Comparison of ENCODE assay signal across 1 cellular context in the genomic region with DNA sequence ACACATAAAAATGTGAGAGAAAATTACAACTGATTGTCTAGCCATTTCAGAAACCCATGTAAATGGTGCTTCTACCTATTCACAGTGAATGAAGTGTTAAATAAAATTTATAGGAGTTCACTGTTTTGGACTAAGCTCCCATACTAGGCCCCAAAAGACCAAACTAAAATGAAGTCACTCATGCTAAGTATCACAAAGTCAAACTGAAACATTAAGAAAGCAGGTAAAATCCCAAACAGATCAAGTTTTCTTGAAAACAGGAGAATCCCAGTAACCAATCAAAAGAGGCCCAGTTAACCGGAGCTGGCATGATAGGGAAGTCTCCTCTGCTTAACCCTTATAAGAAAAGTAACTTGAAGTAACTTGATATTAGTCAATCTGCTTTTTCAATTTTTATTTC.
TF ChIP-seq lines count a peak whose summit lies in the region.

No MANE protein-coding gene starts in this region.

TF ChIP-seq in A549, 52 proteins besides CTCF, POLR2A, EP300 and RAD21 (continued from another document):
- TF ChIP-seq BHLHE40 (IDR thresholded peaks at IDR 0.05; ENCODE audit: low read depth, low read length): no peak
- no peak for TF ChIP-seq JUNB (IDR thresholded peaks at IDR 0.05)
- peak; percentile 63; the same call in 1 of the 2 replicates for TF ChIP-seq ATOH8 (CRISPR knock-in tag; IDR thresholded peaks at IDR 0.05; ENCODE audit: low read depth)
- TF ChIP-seq NR3C1 (IDR thresholded peaks at IDR 0.05): no peak
- TF ChIP-seq RARB (CRISPR knock-in tag; IDR thresholded peaks at IDR 0.05): no peak
- TF ChIP-seq POLR2AphosphoS2 (conservative IDR thresholded peaks at IDR 0.05; ENCODE audit: low read length): no peak
- no peak for TF ChIP-seq SREBF2 (IDR thresholded peaks at IDR 0.05)
- TF ChIP-seq EHMT2 (IDR thresholded peaks at IDR 0.05; ENCODE audit: low read depth): no peak
- no peak for TF ChIP-seq GATA3 (IDR thresholded peaks at IDR 0.05; ENCODE audit: borderline replicate concordance)
- TF ChIP-seq, protein P1, sequence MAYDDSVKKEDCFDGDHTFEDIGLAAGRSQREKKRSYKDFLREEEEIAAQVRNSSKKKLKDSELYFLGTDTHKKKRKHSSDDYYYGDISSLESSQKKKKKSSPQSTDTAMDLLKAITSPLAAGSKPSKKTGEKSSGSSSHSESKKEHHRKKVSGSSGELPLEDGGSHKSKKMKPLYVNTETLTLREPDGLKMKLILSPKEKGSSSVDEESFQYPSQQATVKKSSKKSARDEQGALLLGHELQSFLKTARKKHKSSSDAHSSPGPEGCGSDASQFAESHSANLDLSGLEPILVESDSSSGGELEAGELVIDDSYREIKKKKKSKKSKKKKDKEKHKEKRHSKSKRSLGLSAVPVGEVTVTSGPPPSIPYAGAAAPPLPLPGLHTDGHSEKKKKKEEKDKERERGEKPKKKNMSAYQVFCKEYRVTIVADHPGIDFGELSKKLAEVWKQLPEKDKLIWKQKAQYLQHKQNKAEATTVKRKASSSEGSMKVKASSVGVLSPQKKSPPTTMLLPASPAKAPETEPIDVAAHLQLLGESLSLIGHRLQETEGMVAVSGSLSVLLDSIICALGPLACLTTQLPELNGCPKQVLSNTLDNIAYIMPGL (CRISPR knock-in tag; IDR thresholded peaks at IDR 0.05; ENCODE audit: borderline replicate concordance): no peak
- TF ChIP-seq ESRRA (IDR thresholded peaks at IDR 0.05; ENCODE audit: borderline replicate concordance, low read length): no peak
- no peak for TF ChIP-seq NFE2L2 (conservative IDR thresholded peaks at IDR 0.05; ENCODE audit: low read length)
- TF ChIP-seq RCOR1 (IDR thresholded peaks at IDR 0.05; ENCODE audit: low read depth, low read length): no peak
- TF ChIP-seq, protein P2, sequence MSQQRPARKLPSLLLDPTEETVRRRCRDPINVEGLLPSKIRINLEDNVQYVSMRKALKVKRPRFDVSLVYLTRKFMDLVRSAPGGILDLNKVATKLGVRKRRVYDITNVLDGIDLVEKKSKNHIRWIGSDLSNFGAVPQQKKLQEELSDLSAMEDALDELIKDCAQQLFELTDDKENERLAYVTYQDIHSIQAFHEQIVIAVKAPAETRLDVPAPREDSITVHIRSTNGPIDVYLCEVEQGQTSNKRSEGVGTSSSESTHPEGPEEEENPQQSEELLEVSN (IDR thresholded peaks at IDR 0.05; ENCODE audit: borderline replicate concordance, low read depth): no peak
- TF ChIP-seq HOXA7 (CRISPR knock-in tag; IDR thresholded peaks at IDR 0.05): no peak
- TF ChIP-seq HDAC2 (IDR thresholded peaks at IDR 0.05): no peak
- TF ChIP-seq FOSB (CRISPR knock-in tag; IDR thresholded peaks at IDR 0.05): no peak
- peak; percentile 74; the same call in 1 of the 2 replicates for TF ChIP-seq HOXB13 (CRISPR knock-in tag; IDR thresholded peaks at IDR 0.05; ENCODE audit: low read depth)
- TF ChIP-seq ZFP36 (IDR thresholded peaks at IDR 0.05; ENCODE audit: borderline replicate concordance, partially characterized antibody): no peak
- TF ChIP-seq PHF8 (IDR thresholded peaks at IDR 0.05; ENCODE audit: borderline replicate concordance, low read depth): no peak
- no peak for TF ChIP-seq PBX3 (IDR thresholded peaks at IDR 0.05)
- no peak for TF ChIP-seq MYC (IDR thresholded peaks at IDR 0.05; ENCODE audit: borderline replicate concordance, low read length)
- TF ChIP-seq, protein P3, sequence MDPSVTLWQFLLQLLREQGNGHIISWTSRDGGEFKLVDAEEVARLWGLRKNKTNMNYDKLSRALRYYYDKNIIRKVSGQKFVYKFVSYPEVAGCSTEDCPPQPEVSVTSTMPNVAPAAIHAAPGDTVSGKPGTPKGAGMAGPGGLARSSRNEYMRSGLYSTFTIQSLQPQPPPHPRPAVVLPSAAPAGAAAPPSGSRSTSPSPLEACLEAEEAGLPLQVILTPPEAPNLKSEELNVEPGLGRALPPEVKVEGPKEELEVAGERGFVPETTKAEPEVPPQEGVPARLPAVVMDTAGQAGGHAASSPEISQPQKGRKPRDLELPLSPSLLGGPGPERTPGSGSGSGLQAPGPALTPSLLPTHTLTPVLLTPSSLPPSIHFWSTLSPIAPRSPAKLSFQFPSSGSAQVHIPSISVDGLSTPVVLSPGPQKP (IDR thresholded peaks at IDR 0.05; ENCODE audit: low read depth, low read length): no peak
- TF ChIP-seq CHD4 (IDR thresholded peaks at IDR 0.05; ENCODE audit: borderline replicate concordance): no peak
- no peak for TF ChIP-seq JUN (IDR thresholded peaks at IDR 0.05)
- TF ChIP-seq RFX5 (IDR thresholded peaks at IDR 0.05): no peak
- no peak for TF ChIP-seq CBX2 (IDR thresholded peaks at IDR 0.05; ENCODE audit: borderline replicate concordance, low read depth)
- no peak for TF ChIP-seq ZC3H11A (IDR thresholded peaks at IDR 0.05)
- TF ChIP-seq, protein P4, sequence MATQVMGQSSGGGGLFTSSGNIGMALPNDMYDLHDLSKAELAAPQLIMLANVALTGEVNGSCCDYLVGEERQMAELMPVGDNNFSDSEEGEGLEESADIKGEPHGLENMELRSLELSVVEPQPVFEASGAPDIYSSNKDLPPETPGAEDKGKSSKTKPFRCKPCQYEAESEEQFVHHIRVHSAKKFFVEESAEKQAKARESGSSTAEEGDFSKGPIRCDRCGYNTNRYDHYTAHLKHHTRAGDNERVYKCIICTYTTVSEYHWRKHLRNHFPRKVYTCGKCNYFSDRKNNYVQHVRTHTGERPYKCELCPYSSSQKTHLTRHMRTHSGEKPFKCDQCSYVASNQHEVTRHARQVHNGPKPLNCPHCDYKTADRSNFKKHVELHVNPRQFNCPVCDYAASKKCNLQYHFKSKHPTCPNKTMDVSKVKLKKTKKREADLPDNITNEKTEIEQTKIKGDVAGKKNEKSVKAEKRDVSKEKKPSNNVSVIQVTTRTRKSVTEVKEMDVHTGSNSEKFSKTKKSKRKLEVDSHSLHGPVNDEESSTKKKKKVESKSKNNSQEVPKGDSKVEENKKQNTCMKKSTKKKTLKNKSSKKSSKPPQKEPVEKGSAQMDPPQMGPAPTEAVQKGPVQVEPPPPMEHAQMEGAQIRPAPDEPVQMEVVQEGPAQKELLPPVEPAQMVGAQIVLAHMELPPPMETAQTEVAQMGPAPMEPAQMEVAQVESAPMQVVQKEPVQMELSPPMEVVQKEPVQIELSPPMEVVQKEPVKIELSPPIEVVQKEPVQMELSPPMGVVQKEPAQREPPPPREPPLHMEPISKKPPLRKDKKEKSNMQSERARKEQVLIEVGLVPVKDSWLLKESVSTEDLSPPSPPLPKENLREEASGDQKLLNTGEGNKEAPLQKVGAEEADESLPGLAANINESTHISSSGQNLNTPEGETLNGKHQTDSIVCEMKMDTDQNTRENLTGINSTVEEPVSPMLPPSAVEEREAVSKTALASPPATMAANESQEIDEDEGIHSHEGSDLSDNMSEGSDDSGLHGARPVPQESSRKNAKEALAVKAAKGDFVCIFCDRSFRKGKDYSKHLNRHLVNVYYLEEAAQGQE (IDR thresholded peaks at IDR 0.05): no peak
- TF ChIP-seq CBX8 (IDR thresholded peaks at IDR 0.05): no peak
- TF ChIP-seq CHD2 (IDR thresholded peaks at IDR 0.05; ENCODE audit: low read length, partially characterized antibody): no peak
- TF ChIP-seq EHF (CRISPR knock-in tag; IDR thresholded peaks at IDR 0.05): peak; percentile 91; the same call in 1 of the 2 replicates
- TF ChIP-seq NPAS2 (CRISPR knock-in tag; IDR thresholded peaks at IDR 0.05; ENCODE audit: borderline replicate concordance): peak; percentile 66; the same call in 1 of the 2 replicates
